8 cellular contexts compared by ENCODE assay signal in the genomic region with DNA sequence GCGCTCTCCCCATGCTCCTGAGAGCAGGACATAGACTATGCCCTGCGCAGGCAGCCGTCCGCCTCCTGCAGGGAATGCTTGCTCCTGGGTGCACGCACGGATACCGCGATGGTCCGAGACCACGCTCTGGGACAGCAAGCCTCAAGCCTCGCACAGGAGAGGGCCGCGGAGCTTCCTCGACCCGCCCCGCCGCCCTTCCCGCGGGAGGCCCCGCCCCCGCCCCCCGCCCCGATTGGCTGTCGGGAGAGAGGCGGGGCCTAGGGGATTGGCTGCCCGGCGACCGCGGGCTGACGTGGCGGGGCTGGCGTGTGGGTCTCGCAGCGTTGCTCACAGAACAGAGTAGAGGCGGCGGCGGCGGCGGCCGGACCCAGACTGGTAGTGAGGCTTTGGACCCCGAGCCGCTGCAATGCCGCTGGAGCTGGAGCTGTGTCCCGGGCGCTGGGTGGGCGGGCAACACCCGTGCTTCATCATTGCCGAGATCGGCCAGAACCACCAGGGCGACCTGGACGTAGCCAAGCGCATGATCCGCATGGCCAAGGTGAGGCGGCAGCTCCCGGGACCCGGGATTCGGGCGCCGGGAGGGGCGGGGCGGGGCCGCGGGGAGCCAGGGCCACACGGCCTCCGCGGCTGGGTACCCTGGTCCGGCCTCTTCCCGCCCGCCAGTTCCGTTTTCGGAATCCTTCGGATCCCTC. TPM values are rescaled to one million over a fixed set of nuclear protein-coding genes. Genes with fewer than 3 reads are reported as not detected.
DNase-seq lines count a peak whose midpoint lies in the region; ATAC-seq, FAIRE-seq and TF ChIP-seq lines count a peak whose summit lies in the region.

A gene with protein sequence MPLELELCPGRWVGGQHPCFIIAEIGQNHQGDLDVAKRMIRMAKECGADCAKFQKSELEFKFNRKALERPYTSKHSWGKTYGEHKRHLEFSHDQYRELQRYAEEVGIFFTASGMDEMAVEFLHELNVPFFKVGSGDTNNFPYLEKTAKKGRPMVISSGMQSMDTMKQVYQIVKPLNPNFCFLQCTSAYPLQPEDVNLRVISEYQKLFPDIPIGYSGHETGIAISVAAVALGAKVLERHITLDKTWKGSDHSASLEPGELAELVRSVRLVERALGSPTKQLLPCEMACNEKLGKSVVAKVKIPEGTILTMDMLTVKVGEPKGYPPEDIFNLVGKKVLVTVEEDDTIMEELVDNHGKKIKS (plus strand): TSS at position 330 of the 692 bp plus-strand sequence. CDS start 77 bp downstream, at position 407.

- FAIRE-seq in kidney (lab: Jason Lieb, UNC): no peak

- H3K9ac ChIP-seq in kidney (ENCODE audit: low read length in 2 of 2): peak within 1 kb of the TSS; percentile 19 to 63

- peak within 1 kb of the TSS; percentile 87 to 88 for H3K27ac ChIP-seq in kidney (ENCODE audit: low read depth in 2 of 2, low read length in 2 of 2)

- H3K36me3 ChIP-seq in kidney (ENCODE audit: control insufficient read depth in 1 of 2, insufficient read depth in 2 of 2, low read length in 2 of 2): peaks cover 3 to 5% of the 10 kb centered on the region in 2 donors

- peak; percentile 92 for TF ChIP-seq POLR2A in GM19193 (IDR thresholded peaks at IDR 0.05; ENCODE audit: extremely low read depth, insufficient read depth, insufficient read length)

- intact Hi-C loops in kidney (cut with DNase I): no loop called here

- H3K4me3 ChIP-seq in kidney (ENCODE audit: low read length in 2 of 2): peak within 1 kb of the TSS; percentile 62 to 88

- DNase-seq in Ammon's horn (ENCODE audit: low spot score): peak; percentile 96
- DNase-seq in NCI-H510A treated with DMSO at 0.1 percent for 48 hours (lab: John Stamatoyannopoulos, UW): peak; percentile 93
- DNase-seq in activated CD4-positive, alpha-beta T cell treated with anti-CD3 and anti-CD28 coated beads for 24 hours (ENCODE audit: low read depth in 2 of 2): peak; percentile 87 to 93
- peak; percentile 98 for DNase-seq in cerebellum (ENCODE audit: low spot score)
- peak; percentile 98 for DNase-seq in kidney
- DNase-seq in stimulated activated CD4-positive, alpha-beta T cell treated with anti-CD3 and anti-CD28 coated beads, Interleukin-15, amount 100 ng/mL, for 1 hour (ENCODE audit: low read depth in 1 of 2, low spot score in 1 of 2): peak; percentile 82 to 84

- H3K9me3 ChIP-seq in kidney (ENCODE audit: control insufficient read depth in 1 of 2, low read length in 2 of 2): no peaks in the 10 kb centered on the region

- ATAC-seq in HG03432 (IDR thresholded peaks at IDR 0.05; ENCODE audit: unreplicated experiment): peak; percentile 96

- TF ChIP-seq CTCF in kidney (IDR thresholded peaks at IDR 0.05; ENCODE audit: borderline replicate concordance, extremely low read depth, insufficient read depth): no peak

- peaks cover 0 to 7% of the 10 kb centered on the region in 2 donors for H3K4me1 ChIP-seq in kidney (ENCODE audit: control insufficient read depth in 1 of 2, insufficient read depth in 1 of 2, low read depth in 1 of 2, low read length in 2 of 2)

RNA-seq across cellular contexts. Expression of the gene that starts here (rescaled TPM):
- total RNA-seq in cerebellum: 11.6 TPM
- total RNA-seq in kidney: 35.8 TPM
- 47.7 TPM for polyA plus RNA-seq in kidney (ENCODE audit: insufficient read depth, low read depth, low replicate concordance)

Comparison
In these comparisons a context has a peak if more than half of its experiments do, and no peak if none do; other contexts are left out.
1. Peak in every context shown above with its lines: DNase-seq, ATAC-seq, H3K4me3 ChIP-seq and H3K27ac ChIP-seq.